1 cellular context compared by ENCODE assay signal in the genomic region with DNA sequence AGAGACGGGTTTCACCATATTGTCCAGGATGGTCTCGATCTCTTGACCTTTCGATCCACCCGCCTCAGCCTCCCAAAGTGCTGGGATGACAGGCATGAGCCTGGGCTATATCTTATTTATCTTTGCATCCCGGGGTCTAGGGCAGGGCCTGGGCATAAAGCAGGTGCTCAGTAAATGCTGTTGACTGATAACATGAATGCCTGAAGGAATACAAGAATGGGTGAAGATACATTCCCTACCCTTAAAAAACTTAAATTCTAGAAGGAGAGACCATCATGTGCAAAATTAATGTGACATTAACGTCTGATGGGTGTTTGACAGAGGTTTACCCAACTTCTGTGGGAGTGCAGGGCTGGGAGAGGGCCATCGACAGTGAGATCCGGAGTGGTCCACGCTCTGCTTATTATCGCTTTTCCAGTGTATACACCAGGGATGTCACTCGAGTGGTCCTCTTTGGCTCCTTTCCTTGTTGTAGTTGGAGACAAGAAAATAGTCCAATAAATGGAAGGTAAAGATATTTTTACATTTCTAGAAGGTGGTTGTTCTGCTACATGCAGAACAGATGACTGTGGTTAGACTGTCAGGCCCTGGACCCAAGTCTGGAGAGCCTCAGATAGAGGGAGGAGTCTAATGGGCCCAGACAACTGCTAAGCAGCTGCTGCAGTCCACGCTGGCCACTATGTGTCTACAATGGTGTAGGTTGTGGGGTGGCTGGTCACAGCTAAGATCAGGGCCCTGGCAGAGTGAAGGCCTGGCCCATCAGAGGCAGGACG.
TF ChIP-seq lines count a peak whose summit lies in the region.

No MANE protein-coding gene starts in this region.

TF ChIP-seq in H1, 55 proteins besides CTCF, POLR2A, EP300 and RAD21:
- no peak for TF ChIP-seq FOSL1 (IDR thresholded peaks at IDR 0.05; ENCODE audit: insufficient read depth, low read depth, low read length)
- TF ChIP-seq RBBP5 (IDR thresholded peaks at IDR 0.05; ENCODE audit: borderline replicate concordance, low read depth, low read length): no peak
